Comparison of ENCODE assay signal across 29 cellular contexts in genomic region chr14:66443785-66444184, GRCh38. TPM values are rescaled to one million over a fixed set of nuclear protein-coding genes. Genes with fewer than 3 reads are reported as not detected.
"Had no signal": no experiment of that assay in that cellular context is flagged by ENCODE, and none has a peak within 500 bp of the region (broad histone marks: within the 10 kb centered on the region; RNA-seq: fewer than 3 reads in every experiment).

No MANE protein-coding gene starts in this region.

- H3K27me3 ChIP-seq: gastroesophageal sphincter, heart right ventricle, ovary, sigmoid colon, testis, tibial artery had no signal

- H3K27ac Mint-ChIP-seq: effector memory CD8-positive, alpha-beta T cell; naive thymus-derived CD4-positive, alpha-beta T cell; stimulated activated memory B cell treated with anti-CD40 and anti-IgM and Interleukin-4, amounts not matched to agents 10 μg/mL and 1 μg/mL and 100 μg/mL, for 72 hours; type B pancreatic cell had no signal

- DNase-seq: effector memory CD8-positive, alpha-beta T cell; hippocampal formation; islet precursor cell; mesenchymal stem cell; midbrain; naive thymus-derived CD4-positive, alpha-beta T cell; occipital lobe; ovary; posterior cingulate gyrus; sigmoid colon; stimulated activated CD4-positive, alpha-beta T cell treated with anti-CD3 and anti-CD28 coated beads, Interleukin-4, amount 100 ng/mL, for 4 hours; stimulated activated naive CD8-positive, alpha-beta T cell treated with anti-CD3 and anti-CD28 coated beads, Interleukin-15, Interleukin-2, amounts not matched to agents 100 U/mL and 50 U/mL, for 24 hours; substantia nigra; testis; tibial artery had no signal

- H3K27ac ChIP-seq: coronary artery, gastroesophageal sphincter, heart right ventricle, ovary, sigmoid colon, testis, tibial artery had no signal

- H3K36me3 Mint-ChIP-seq: type B pancreatic cell had no signal

- H3K4me1 Mint-ChIP-seq: central memory CD8-positive, alpha-beta T cell; naive thymus-derived CD4-positive, alpha-beta T cell; stimulated activated memory B cell treated with anti-CD40 and anti-IgM and Interleukin-4, amounts not matched to agents 10 μg/mL and 1 μg/mL and 100 μg/mL, for 72 hours had no signal

- H3K27me3 Mint-ChIP-seq: naive thymus-derived CD4-positive, alpha-beta T cell; stimulated activated memory B cell treated with anti-CD40 and anti-IgM and Interleukin-4, amounts not matched to agents 10 μg/mL and 1 μg/mL and 100 μg/mL, for 72 hours; type B pancreatic cell had no signal

- H3K4me1 ChIP-seq: gastroesophageal sphincter, sigmoid colon, testis, tibial artery had no signal

- H3K4me3 ChIP-seq: coronary artery, gastroesophageal sphincter, heart right ventricle, ovary, sigmoid colon, testis, tibial artery had no signal

- H3K4me3 Mint-ChIP-seq: central memory CD8-positive, alpha-beta T cell; effector memory CD8-positive, alpha-beta T cell; naive thymus-derived CD4-positive, alpha-beta T cell; stimulated activated memory B cell treated with anti-CD40 and anti-IgM and Interleukin-4, amounts not matched to agents 10 μg/mL and 1 μg/mL and 100 μg/mL, for 72 hours; type B pancreatic cell had no signal

- H3K36me3 ChIP-seq: gastroesophageal sphincter, heart right ventricle, ovary, sigmoid colon, tibial artery had no signal

- ATAC-seq: effector memory CD8-positive, alpha-beta T cell; naive thymus-derived CD4-positive, alpha-beta T cell; stimulated activated memory B cell treated with anti-CD40 and anti-IgM and Interleukin-4, amounts not matched to agents 10 μg/mL and 1 μg/mL and 100 μg/mL, for 72 hours; stimulated activated naive CD8-positive, alpha-beta T cell treated with anti-CD3 and anti-CD28 coated beads, Interleukin-15, Interleukin-2, amounts not matched to agents 100 U/mL and 50 U/mL, for 24 hours had no signal

- H3K9me3 ChIP-seq: ovary, testis had no signal

RNA-seq across cellular contexts. Expression of gene CCDC196, which starts 42.4 kb away (rescaled TPM):
- total RNA-seq: dermis microvascular lymphatic vessel endothelial cell; gastroesophageal sphincter; heart right ventricle; lower leg skin; lung microvascular endothelial cell; mucosa of gallbladder; naive thymus-derived CD4-positive, alpha-beta T cell; occipital lobe; ovary; pulmonary artery endothelial cell; sigmoid colon; skeletal muscle tissue; urinary bladder had no signal
- polyA plus RNA-seq: esophagus; heart right ventricle; naive thymus-derived CD4-positive, alpha-beta T cell; ovary; urinary bladder had no signal
